Comparison of ENCODE assay signal across 9 cellular contexts in the genomic region with DNA sequence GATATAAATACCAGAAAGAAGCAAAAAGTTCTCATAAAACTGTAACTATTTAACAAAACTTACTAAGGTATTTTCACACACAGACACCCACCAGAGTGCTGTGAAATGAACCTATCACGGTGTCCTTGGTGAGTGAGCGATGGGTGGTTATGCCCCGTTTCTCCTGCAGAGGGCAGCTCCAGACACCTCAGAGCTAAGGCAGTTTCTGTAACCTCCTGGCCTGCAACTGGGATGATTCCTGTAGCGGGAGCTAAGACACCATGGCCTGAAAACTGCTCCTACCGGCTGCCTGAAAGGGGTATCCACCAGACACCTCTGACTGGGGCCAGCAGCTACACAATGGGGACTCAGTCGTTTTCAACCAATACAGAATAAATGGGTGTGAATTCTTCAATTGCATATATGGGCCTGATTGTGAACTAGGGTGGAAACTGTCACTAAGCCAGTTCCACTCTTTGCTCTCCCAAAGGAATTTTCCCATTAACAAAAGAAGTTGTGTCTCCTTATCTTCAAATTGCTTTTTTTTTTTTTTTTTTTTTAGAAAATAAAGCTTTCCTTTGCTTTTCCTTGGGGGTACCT.
A peak's percentile ranks its signal among the peaks of the same experiment; 100 is the strongest.
DNase-seq lines count a peak whose midpoint lies in the region; ATAC-seq and TF ChIP-seq lines count a peak whose summit lies in the region.
"Had no signal": no experiment of that assay in that cellular context is flagged by ENCODE, and none has a peak within 500 bp of the region (broad histone marks: within the 10 kb centered on the region; RNA-seq: fewer than 3 reads in every experiment).

No MANE protein-coding gene starts in this region.

- H3K9me3 Mint-ChIP-seq in activated CD4-positive, alpha-beta memory T cell treated with anti-CD3 and anti-CD28 coated beads for 36 hours = peaks cover 2% of the 10 kb centered on the region
- no peaks in the 10 kb centered on the region for H3K9me3 Mint-ChIP-seq in stimulated activated naive B cell treated with anti-CD40 and anti-IgM and Interleukin-4, amounts not matched to agents 10 μg/mL and 1 μg/mL and 100 μg/mL, for 72 hours

- no peaks in the 10 kb centered on the region for H3K4me1 Mint-ChIP-seq in activated CD4-positive, alpha-beta memory T cell treated with anti-CD3 and anti-CD28 coated beads for 36 hours (ENCODE audit: low read depth)
- no peaks in the 10 kb centered on the region for H3K4me1 Mint-ChIP-seq in stimulated activated naive B cell treated with anti-CD40 and anti-IgM and Interleukin-4, amounts not matched to agents 10 μg/mL and 1 μg/mL and 100 μg/mL, for 72 hours

- intact Hi-C loops in activated CD4-positive, alpha-beta memory T cell treated with anti-CD3 and anti-CD28 coated beads for 36 hours (cut with micrococcal nuclease) = loop anchor here (5.0 kb wide), 1 partner anchor 800 kb away; no protein-coding TSS in a partner anchor

- H3K4me1 ChIP-seq in BE2C = peaks cover 2% of the 10 kb centered on the region; the same call in 1 of the 2 replicates
- no peaks in the 10 kb centered on the region for H3K4me1 ChIP-seq in hepatocyte (ENCODE audit: insufficient read depth)

- peak; percentile 99 for TF ChIP-seq CTCF in BE2C (IDR thresholded peaks at IDR 0.05; ENCODE audit: low read depth, low read length)
- TF ChIP-seq CTCF in hepatocyte (IDR thresholded peaks at IDR 0.05; ENCODE audit: poor library complexity) = peak; percentile 72

- DNase-seq in BE2C (peak; percentile 83), NCI-H146 treated with DMSO at 0.1 percent for 48 hours (lab: John Stamatoyannopoulos, UW; ENCODE audit: unreplicated experiment) (peak; percentile 57), hepatocyte (ENCODE audit: low spot score) (peak; percentile 81)
- DNase-seq in activated CD4-positive, alpha-beta memory T cell treated with anti-CD3 and anti-CD28 coated beads for 36 hours = peak; percentile 18
- DNase-seq in stimulated activated naive B cell treated with anti-CD40 and anti-IgM and Interleukin-4, amounts not matched to agents 10 μg/mL and 1 μg/mL and 100 μg/mL, for 72 hours = peak; percentile 40
- DNase-seq in activated effector memory CD4-positive, alpha-beta T cell treated with anti-CD3 and anti-CD28 coated beads, Interleukin-2, amount 50 U/mL, for 16 hours = no peak

- ATAC-seq in GM18502 (IDR thresholded peaks at IDR 0.05; ENCODE audit: poor library complexity, unreplicated experiment) (peak; percentile 99), HG02884 (IDR thresholded peaks at IDR 0.05; ENCODE audit: unreplicated experiment) (peak; percentile 96)
- peak; percentile 91 to 96 for ATAC-seq in stimulated activated naive B cell treated with anti-CD40 and anti-IgM and Interleukin-4, amounts not matched to agents 10 μg/mL and 1 μg/mL and 100 μg/mL, for 72 hours (replicated peaks)

- no peak overlapping the region for H3K4me3 Mint-ChIP-seq in activated CD4-positive, alpha-beta memory T cell treated with anti-CD3 and anti-CD28 coated beads for 36 hours
- H3K4me3 Mint-ChIP-seq in stimulated activated naive B cell treated with anti-CD40 and anti-IgM and Interleukin-4, amounts not matched to agents 10 μg/mL and 1 μg/mL and 100 μg/mL, for 72 hours = no peak overlapping the region

- H3K36me3 ChIP-seq in BE2C (no peaks in the 10 kb centered on the region), hepatocyte (replicated peaks; ENCODE audit: insufficient read depth, low read depth) (no peaks in the 10 kb centered on the region)
- H3K36me3 ChIP-seq: neutrophil had no signal

- H3K9me3 ChIP-seq in BE2C (no peaks in the 10 kb centered on the region), hepatocyte (ENCODE audit: low read depth) (no peaks in the 10 kb centered on the region)
- H3K9me3 ChIP-seq: neutrophil had no signal

- no peak overlapping the region for H3K27ac Mint-ChIP-seq in activated CD4-positive, alpha-beta memory T cell treated with anti-CD3 and anti-CD28 coated beads for 36 hours
- no peak overlapping the region for H3K27ac Mint-ChIP-seq in stimulated activated naive B cell treated with anti-CD40 and anti-IgM and Interleukin-4, amounts not matched to agents 10 μg/mL and 1 μg/mL and 100 μg/mL, for 72 hours

- H3K4me3 ChIP-seq in BE2C (ENCODE audit: low read depth, low read length) (no peak overlapping the region), hepatocyte (no peak overlapping the region)

- POLR2A ChIA-PET in activated CD4-positive, alpha-beta memory T cell treated with anti-CD3 and anti-CD28 coated beads for 36 hours (lab: Charles Lee) = no interaction called here

- no peaks in the 10 kb centered on the region for H4K20me1 ChIP-seq in hepatocyte (ENCODE audit: insufficient read depth, poor library complexity, severe bottlenecking)

- no peaks in the 10 kb centered on the region for H3K79me2 ChIP-seq in hepatocyte

- no peaks in the 10 kb centered on the region for H3K9me2 ChIP-seq in hepatocyte (replicated peaks; ENCODE audit: insufficient read depth)

- H3K27me3 ChIP-seq in BE2C (no peaks in the 10 kb centered on the region), hepatocyte (no peaks in the 10 kb centered on the region)
- H3K27me3 ChIP-seq: neutrophil had no signal

- CTCF ChIA-PET in activated CD4-positive, alpha-beta memory T cell treated with anti-CD3 and anti-CD28 coated beads for 36 hours (lab: Charles Lee) = interaction anchor here (0.9 to 1.4 kb wide), 2 partner anchors 8 to 18 kb away, joined by 3 read pairs; no protein-coding TSS in a partner anchor

- H3K36me3 Mint-ChIP-seq in activated CD4-positive, alpha-beta memory T cell treated with anti-CD3 and anti-CD28 coated beads for 36 hours = no peaks in the 10 kb centered on the region
- no peaks in the 10 kb centered on the region for H3K36me3 Mint-ChIP-seq in stimulated activated naive B cell treated with anti-CD40 and anti-IgM and Interleukin-4, amounts not matched to agents 10 μg/mL and 1 μg/mL and 100 μg/mL, for 72 hours

- WGBS in hepatocyte (ENCODE audit: low lambda C conversion rate, missing lambda C conversion rate) = 11% methylated on average over 6 of the region's 6 CpGs

- no peak overlapping the region for H2AFZ ChIP-seq in hepatocyte

- no peaks in the 10 kb centered on the region for H3K27me3 Mint-ChIP-seq in activated CD4-positive, alpha-beta memory T cell treated with anti-CD3 and anti-CD28 coated beads for 36 hours
- H3K27me3 Mint-ChIP-seq in stimulated activated naive B cell treated with anti-CD40 and anti-IgM and Interleukin-4, amounts not matched to agents 10 μg/mL and 1 μg/mL and 100 μg/mL, for 72 hours = peaks cover 0 to 8% of the 10 kb centered on the region in 2 donors

- no peak overlapping the region for H3K4me2 ChIP-seq in hepatocyte

- H3K27ac ChIP-seq in hepatocyte = no peak overlapping the region
- H3K27ac ChIP-seq: neutrophil had no signal
